1 cellular context compared by ENCODE assay signal in the genomic region with DNA sequence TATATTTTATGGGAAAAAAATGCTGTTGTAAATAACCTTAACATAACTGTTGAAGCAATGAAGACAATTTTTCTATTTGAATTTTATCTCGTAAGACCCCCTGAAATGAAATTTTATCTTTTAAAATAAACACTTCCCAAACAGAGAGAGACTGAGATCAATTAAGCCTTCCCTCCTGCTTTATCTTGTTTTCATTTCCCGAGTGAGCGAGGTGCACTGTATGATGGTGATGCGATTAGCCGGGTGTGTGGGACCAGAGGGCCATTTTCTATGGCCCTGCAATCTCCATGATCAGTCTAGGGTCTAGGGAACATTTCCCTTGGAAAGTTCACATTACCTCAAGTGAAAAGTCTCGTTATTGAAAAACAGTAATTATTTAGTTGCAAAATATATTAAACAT.
TF ChIP-seq lines count a peak whose summit lies in the region.

No MANE protein-coding gene starts in this region.

TF ChIP-seq in A549, 52 proteins besides CTCF, POLR2A, EP300 and RAD21 (continued from another document):
- TF ChIP-seq, protein P1, sequence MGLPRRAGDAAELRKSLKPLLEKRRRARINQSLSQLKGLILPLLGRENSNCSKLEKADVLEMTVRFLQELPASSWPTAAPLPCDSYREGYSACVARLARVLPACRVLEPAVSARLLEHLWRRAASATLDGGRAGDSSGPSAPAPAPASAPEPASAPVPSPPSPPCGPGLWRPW (IDR thresholded peaks at IDR 0.05) = no peak
- TF ChIP-seq CEBPB (IDR thresholded peaks at IDR 0.05) = no peak
TF ChIP-seq in A549: peak in this region for 0.
